In genomic region chr10:124708246-124708779, GRCh38 we compare ENCODE assay signal across 10 cellular contexts. TPM values are rescaled to one million over a fixed set of nuclear protein-coding genes. Genes with fewer than 3 reads are reported as not detected.
A peak's percentile ranks its signal among the peaks of the same experiment; 100 is the strongest.
DNase-seq lines count a peak whose midpoint lies in the region; ATAC-seq and TF ChIP-seq lines count a peak whose summit lies in the region.
"Had no signal": no experiment of that assay in that cellular context is flagged by ENCODE, and none has a peak within 500 bp of the region (broad histone marks: within the 10 kb centered on the region; RNA-seq: fewer than 3 reads in every experiment).

No MANE protein-coding gene starts in this region.

- peak overlapping the region in 1 of 8 donors; percentile 40 for H3K4me3 ChIP-seq in spleen

- peak overlapping the region; percentile 32 to 95 (median 86) for H3K27ac ChIP-seq in spleen
- H3K27ac ChIP-seq: 22Rv1 had no signal

- no peaks in the 10 kb centered on the region for H3K27me3 Mint-ChIP-seq in T-cell
- H3K27me3 Mint-ChIP-seq in immature natural killer cell (ENCODE audit: low read depth in 3 of 3) = peaks cover 9 to 18% (median 15%) of the 10 kb centered on the region in 3 donors
- H3K27me3 Mint-ChIP-seq: activated naive CD8-positive, alpha-beta T cell treated with anti-CD3 and anti-CD28 coated beads, Interleukin-2, amount 10 ng/mL, durations not matched to agents 7 days and 5 days had no signal

- no peak for TF ChIP-seq CTCF in spleen (IDR thresholded peaks at IDR 0.05 in 8 of 11, conservative IDR thresholded peaks at IDR 0.05 in 3 of 11)
- TF ChIP-seq CTCF in GM10266 (IDR thresholded peaks at IDR 0.05; ENCODE audit: control insufficient read depth, insufficient read depth, low read depth, missing control alignments) = no peak

- CTCF ChIA-PET in T-cell (lab: Charles Lee) = interaction anchor here (1.1 to 2.7 kb wide), 4 partner anchors 9 to 33 kb away, joined by 3 to 14 read pairs (median 6); no protein-coding TSS in a partner anchor

- H3K9me3 Mint-ChIP-seq in T-cell = no peaks in the 10 kb centered on the region
- no peaks in the 10 kb centered on the region for H3K9me3 Mint-ChIP-seq in immature natural killer cell
- H3K9me3 Mint-ChIP-seq: activated naive CD8-positive, alpha-beta T cell treated with anti-CD3 and anti-CD28 coated beads, Interleukin-2, amount 10 ng/mL, durations not matched to agents 7 days and 5 days had no signal

- ATAC-seq in T-cell (replicated peaks in 1 of 4) (no peak), GM21619 (IDR thresholded peaks at IDR 0.05; ENCODE audit: unreplicated experiment) (no peak), HG02870 (IDR thresholded peaks at IDR 0.05; ENCODE audit: unreplicated experiment) (no peak)

- no peak for TF ChIP-seq POLR2A in spleen (IDR thresholded peaks at IDR 0.05)

- H3K27ac Mint-ChIP-seq in T-cell (peak overlapping the region; percentile 99 to 100), immature natural killer cell (peak overlapping the region; percentile 91 to 99 (median 95))
- H3K27ac Mint-ChIP-seq: activated naive CD8-positive, alpha-beta T cell treated with anti-CD3 and anti-CD28 coated beads, Interleukin-2, amount 10 ng/mL, durations not matched to agents 7 days and 5 days had no signal

- DNase-seq in DMS 273 (lab: John Stamatoyannopoulos, UW; ENCODE audit: unreplicated experiment) (peak; percentile 17), DMS 273 treated with DMSO at 0.1 percent for 48 hours (lab: John Stamatoyannopoulos, UW) (no peak), T-cell (no peak), immature natural killer cell (no peak), spleen (peak; percentile 54), GM10266 (ENCODE audit: extremely low spot score) (no peak)
- DNase-seq: activated naive CD8-positive, alpha-beta T cell treated with anti-CD3 and anti-CD28 coated beads, Interleukin-2, amount 10 ng/mL, durations not matched to agents 7 days and 5 days had no signal

- H3K9me3 ChIP-seq in spleen = no peaks in the 10 kb centered on the region

- no peaks in the 10 kb centered on the region for H3K27me3 ChIP-seq in spleen (replicated peaks in 1 of 7)

- H3K4me3 Mint-ChIP-seq in T-cell (peak overlapping the region; percentile 8 to 24 (median 21)), immature natural killer cell (peak overlapping the region; percentile 49 to 75 (median 73))
- H3K4me3 Mint-ChIP-seq: activated naive CD8-positive, alpha-beta T cell treated with anti-CD3 and anti-CD28 coated beads, Interleukin-2, amount 10 ng/mL, durations not matched to agents 7 days and 5 days had no signal

- 54 to 76% (median 66%) methylated on average over 9 of the region's 9 CpGs for WGBS in spleen, 5 donors

- intact Hi-C loops in spleen (cut with DNase I; ENCODE audit: low total_unique reads) = no loop called here

- H3K36me3 ChIP-seq in spleen = peaks cover 0 to 44% (median 15%) of the 10 kb centered on the region in 6 donors

- peaks cover 78 to 100% (median 96%) of the 10 kb centered on the region in 6 donors for H3K4me1 ChIP-seq in spleen

- H3K4me1 Mint-ChIP-seq in T-cell (peaks cover 88 to 93% (median 89%) of the 10 kb centered on the region in 3 donors), immature natural killer cell (peaks cover 94 to 95% of the 10 kb centered on the region in 2 donors)

- peaks cover 19% of the 10 kb centered on the region for H3K36me3 Mint-ChIP-seq in T-cell
- peaks cover 0 to 30% (median 23%) of the 10 kb centered on the region in 3 donors for H3K36me3 Mint-ChIP-seq in immature natural killer cell

- POLR2A ChIA-PET in T-cell (lab: Charles Lee) = interaction anchor here in 1 of 2 donors (1.0 kb wide), 2 partner anchors 10 to 11 kb away, joined by 3 to 5 read pairs; no protein-coding TSS in a partner anchor

RNA-seq across cellular contexts. Expression of gene FAM53B, which starts 35.9 kb away (rescaled TPM):
- total RNA-seq in T-cell = 10 to 100 TPM; 39.3 to 86.5 (median 52.3) TPM
- polyA plus RNA-seq in immature natural killer cell = 10 to 100 TPM; 12.1 to 62.1 (median 23.8) TPM
- total RNA-seq in spleen = 10 to 100 TPM; 43.8 to 94.0 (median 68.9) TPM
- 10 to 100 TPM; 13.3 to 35.2 (median 20.0) TPM for polyA plus RNA-seq in spleen

Comparison
In these comparisons a context has a peak if more than half of its experiments do, and no peak if none do; other contexts are left out.
1. DNase-seq: peak in DMS 273 (single experiment) and spleen (single experiment); none in DMS 273 treated with DMSO at 0.1 percent for 48 hours (single experiment), T-cell (0 of 34), immature natural killer cell (0 of 3) and GM10266 (single experiment).